In the genomic region with DNA sequence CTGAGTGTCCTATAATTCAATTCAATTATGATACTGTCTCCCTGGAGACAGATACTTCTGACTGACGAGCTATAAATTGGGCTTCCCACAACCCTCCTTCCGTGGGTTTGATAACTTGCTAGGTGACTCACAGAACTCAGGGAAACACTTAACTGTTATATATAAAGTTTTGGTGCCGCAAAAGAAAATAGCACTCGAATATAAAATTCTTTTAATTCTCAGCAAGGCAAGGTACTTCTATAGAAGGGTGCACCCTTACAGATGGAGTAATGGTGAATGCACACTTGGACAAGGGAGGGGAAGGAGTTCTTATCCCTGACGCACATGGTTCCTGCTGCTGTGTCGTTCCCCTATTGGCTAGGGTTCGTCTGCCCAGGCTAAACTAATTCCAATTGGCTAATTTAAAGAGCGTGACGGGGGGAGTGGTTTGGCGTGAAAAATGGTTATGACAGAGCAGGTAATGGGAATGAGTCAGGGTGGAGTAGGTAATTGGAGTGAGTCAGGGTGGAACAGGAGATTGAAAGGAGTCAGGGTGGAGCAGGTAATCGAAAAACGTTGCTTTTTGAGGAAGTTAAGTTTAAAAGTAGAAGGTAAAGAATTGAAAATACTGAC, we compare ENCODE assay signal across 1 cellular context.
TF ChIP-seq lines count a peak whose summit lies in the region.

No MANE protein-coding gene starts in this region.

TF ChIP-seq in K562, 482 proteins besides CTCF, POLR2A, EP300 and RAD21 (continued from another document):
- no peak for TF ChIP-seq CEBPG (CRISPR knock-in tag; IDR thresholded peaks at IDR 0.05)
- TF ChIP-seq CEBPG (tag; conservative IDR thresholded peaks at IDR 0.05 in 1 of 2, IDR thresholded peaks at IDR 0.05 in 1 of 2) = 0 out of 4 replicates have a peak, but pooled peaks of 1 of the 2 experiments have one; percentile 13
- TF ChIP-seq, protein P1, sequence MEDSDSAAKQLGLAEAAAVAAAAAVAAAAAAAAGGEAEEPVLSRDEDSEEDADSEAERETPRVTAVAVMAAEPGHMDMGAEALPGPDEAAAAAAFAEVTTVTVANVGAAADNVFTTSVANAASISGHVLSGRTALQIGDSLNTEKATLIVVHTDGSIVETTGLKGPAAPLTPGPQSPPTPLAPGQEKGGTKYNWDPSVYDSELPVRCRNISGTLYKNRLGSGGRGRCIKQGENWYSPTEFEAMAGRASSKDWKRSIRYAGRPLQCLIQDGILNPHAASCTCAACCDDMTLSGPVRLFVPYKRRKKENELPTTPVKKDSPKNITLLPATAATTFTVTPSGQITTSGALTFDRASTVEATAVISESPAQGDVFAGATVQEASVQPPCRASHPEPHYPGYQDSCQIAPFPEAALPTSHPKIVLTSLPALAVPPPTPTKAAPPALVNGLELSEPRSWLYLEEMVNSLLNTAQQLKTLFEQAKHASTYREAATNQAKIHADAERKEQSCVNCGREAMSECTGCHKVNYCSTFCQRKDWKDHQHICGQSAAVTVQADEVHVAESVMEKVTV (CRISPR knock-in tag; IDR thresholded peaks at IDR 0.05) = no peak
- TF ChIP-seq CREM (IDR thresholded peaks at IDR 0.05; ENCODE audit: low read depth) = peak; percentile 64
- TF ChIP-seq, protein P2, sequence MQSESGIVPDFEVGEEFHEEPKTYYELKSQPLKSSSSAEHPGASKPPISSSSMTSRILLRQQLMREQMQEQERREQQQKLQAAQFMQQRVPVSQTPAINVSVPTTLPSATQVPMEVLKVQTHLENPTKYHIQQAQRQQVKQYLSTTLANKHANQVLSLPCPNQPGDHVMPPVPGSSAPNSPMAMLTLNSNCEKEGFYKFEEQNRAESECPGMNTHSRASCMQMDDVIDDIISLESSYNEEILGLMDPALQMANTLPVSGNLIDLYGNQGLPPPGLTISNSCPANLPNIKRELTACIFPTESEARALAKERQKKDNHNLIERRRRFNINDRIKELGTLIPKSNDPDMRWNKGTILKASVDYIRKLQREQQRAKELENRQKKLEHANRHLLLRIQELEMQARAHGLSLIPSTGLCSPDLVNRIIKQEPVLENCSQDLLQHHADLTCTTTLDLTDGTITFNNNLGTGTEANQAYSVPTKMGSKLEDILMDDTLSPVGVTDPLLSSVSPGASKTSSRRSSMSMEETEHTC (IDR thresholded peaks at IDR 0.05) = no peak
- TF ChIP-seq, protein P3, sequence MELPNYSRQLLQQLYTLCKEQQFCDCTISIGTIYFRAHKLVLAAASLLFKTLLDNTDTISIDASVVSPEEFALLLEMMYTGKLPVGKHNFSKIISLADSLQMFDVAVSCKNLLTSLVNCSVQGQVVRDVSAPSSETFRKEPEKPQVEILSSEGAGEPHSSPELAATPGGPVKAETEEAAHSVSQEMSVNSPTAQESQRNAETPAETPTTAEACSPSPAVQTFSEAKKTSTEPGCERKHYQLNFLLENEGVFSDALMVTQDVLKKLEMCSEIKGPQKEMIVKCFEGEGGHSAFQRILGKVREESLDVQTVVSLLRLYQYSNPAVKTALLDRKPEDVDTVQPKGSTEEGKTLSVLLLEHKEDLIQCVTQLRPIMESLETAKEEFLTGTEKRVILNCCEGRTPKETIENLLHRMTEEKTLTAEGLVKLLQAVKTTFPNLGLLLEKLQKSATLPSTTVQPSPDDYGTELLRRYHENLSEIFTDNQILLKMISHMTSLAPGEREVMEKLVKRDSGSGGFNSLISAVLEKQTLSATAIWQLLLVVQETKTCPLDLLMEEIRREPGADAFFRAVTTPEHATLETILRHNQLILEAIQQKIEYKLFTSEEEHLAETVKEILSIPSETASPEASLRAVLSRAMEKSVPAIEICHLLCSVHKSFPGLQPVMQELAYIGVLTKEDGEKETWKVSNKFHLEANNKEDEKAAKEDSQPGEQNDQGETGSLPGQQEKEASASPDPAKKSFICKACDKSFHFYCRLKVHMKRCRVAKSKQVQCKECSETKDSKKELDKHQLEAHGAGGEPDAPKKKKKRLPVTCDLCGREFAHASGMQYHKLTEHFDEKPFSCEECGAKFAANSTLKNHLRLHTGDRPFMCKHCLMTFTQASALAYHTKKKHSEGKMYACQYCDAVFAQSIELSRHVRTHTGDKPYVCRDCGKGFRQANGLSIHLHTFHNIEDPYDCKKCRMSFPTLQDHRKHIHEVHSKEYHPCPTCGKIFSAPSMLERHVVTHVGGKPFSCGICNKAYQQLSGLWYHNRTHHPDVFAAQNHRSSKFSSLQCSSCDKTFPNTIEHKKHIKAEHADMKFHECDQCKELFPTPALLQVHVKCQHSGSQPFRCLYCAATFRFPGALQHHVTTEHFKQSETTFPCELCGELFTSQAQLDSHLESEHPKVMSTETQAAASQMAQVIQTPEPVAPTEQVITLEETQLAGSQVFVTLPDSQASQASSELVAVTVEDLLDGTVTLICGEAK (IDR thresholded peaks at IDR 0.05) = peak; percentile 58
- TF ChIP-seq, protein P3 (CRISPR knock-in tag; IDR thresholded peaks at IDR 0.05) = peak; percentile 47; the same call in 1 of the 2 replicates
- peak; percentile 76; the same call in 1 of the 2 replicates for TF ChIP-seq ZNF57 (CRISPR knock-in tag; IDR thresholded peaks at IDR 0.05)
- TF ChIP-seq ZEB2 (IDR thresholded peaks at IDR 0.05) = peak; percentile 71
- TF ChIP-seq HNRNPUL1 (IDR thresholded peaks at IDR 0.05; ENCODE audit: low read length) = no peak
TF ChIP-seq in K562: peak in this region for 30.
